Comparison of ENCODE assay signal across 20 cellular contexts in genomic region chr2:176813526-176814179, GRCh38.
"Had no signal": no experiment of that assay in that cellular context is flagged by ENCODE, and none has a peak within 500 bp of the region (broad histone marks: within the 10 kb centered on the region; RNA-seq: fewer than 3 reads in every experiment).

No MANE protein-coding gene starts in this region.

- H3K36me3 Mint-ChIP-seq: activated naive CD4-positive, alpha-beta T cell treated with anti-CD3 and anti-CD28 coated beads, Interleukin-2, amount 50 U/mL, for 24 hours; brain; naive thymus-derived CD8-positive, alpha-beta T cell; stimulated activated naive B cell treated with anti-CD40 and anti-IgM and Interleukin-4, amounts not matched to agents 10 μg/mL and 1 μg/mL and 100 μg/mL, for 72 hours had no signal

- H3K4me3 ChIP-seq: gastrocnemius medialis, lung, prostate gland, sigmoid colon, transverse colon had no signal

- H3K9me3 Mint-ChIP-seq: activated naive CD4-positive, alpha-beta T cell treated with anti-CD3 and anti-CD28 coated beads, Interleukin-2, amount 50 U/mL, for 24 hours; brain; central memory CD8-positive, alpha-beta T cell; effector memory CD8-positive, alpha-beta T cell; naive thymus-derived CD8-positive, alpha-beta T cell; stimulated activated naive B cell treated with anti-CD40 and anti-IgM and Interleukin-4, amounts not matched to agents 10 μg/mL and 1 μg/mL and 100 μg/mL, for 72 hours had no signal

- H3K36me3 ChIP-seq: gastrocnemius medialis, prostate gland, sigmoid colon, transverse colon had no signal

- H3K9me3 ChIP-seq: gastrocnemius medialis, prostate gland, sigmoid colon, transverse colon had no signal

- DNase-seq: activated T-cell treated with anti-CD3 and anti-CD28 coated beads, Interleukin-2, amount 50 U/mL, for 1 hour; amniotic stem cell; cortex of kidney; effector memory CD8-positive, alpha-beta T cell; gastrocnemius medialis; hippocampal formation; left cardiac atrium; naive thymus-derived CD8-positive, alpha-beta T cell; nucleus accumbens; sigmoid colon; stimulated activated CD4-positive, alpha-beta T cell treated with anti-CD3 and anti-CD28 coated beads, Interleukin-2, amount 100 ng/mL, for 24 hours; stimulated activated naive B cell treated with anti-CD40 and anti-IgM and Interleukin-4, amounts not matched to agents 10 μg/mL and 1 μg/mL and 100 μg/mL, for 72 hours; transverse colon had no signal

- H3K4me1 ChIP-seq: transverse colon had no signal

- H3K27ac Mint-ChIP-seq: activated naive CD4-positive, alpha-beta T cell treated with anti-CD3 and anti-CD28 coated beads, Interleukin-2, amount 50 U/mL, for 24 hours; effector memory CD8-positive, alpha-beta T cell; stimulated activated naive B cell treated with anti-CD40 and anti-IgM and Interleukin-4, amounts not matched to agents 10 μg/mL and 1 μg/mL and 100 μg/mL, for 72 hours had no signal

- H3K27me3 Mint-ChIP-seq: activated naive CD4-positive, alpha-beta T cell treated with anti-CD3 and anti-CD28 coated beads, Interleukin-2, amount 50 U/mL, for 24 hours; central memory CD8-positive, alpha-beta T cell; effector memory CD8-positive, alpha-beta T cell; naive thymus-derived CD8-positive, alpha-beta T cell had no signal

- H3K27ac ChIP-seq: epithelial cell of prostate, gastrocnemius medialis, prostate gland, sigmoid colon, transverse colon had no signal

- ATAC-seq: activated CD4-positive, CD25-positive, alpha-beta regulatory T cell treated with anti-CD3 and anti-CD28 coated beads, Interleukin-2, amount 50 U/mL, for 24 hours; effector memory CD8-positive, alpha-beta T cell; gastrocnemius medialis; naive thymus-derived CD8-positive, alpha-beta T cell; stimulated activated naive B cell treated with anti-CD40 and anti-IgM and Interleukin-4, amounts not matched to agents 10 μg/mL and 1 μg/mL and 100 μg/mL, for 72 hours had no signal

- H3K4me3 Mint-ChIP-seq: activated naive CD4-positive, alpha-beta T cell treated with anti-CD3 and anti-CD28 coated beads, Interleukin-2, amount 50 U/mL, for 24 hours; brain; central memory CD8-positive, alpha-beta T cell; stimulated activated naive B cell treated with anti-CD40 and anti-IgM and Interleukin-4, amounts not matched to agents 10 μg/mL and 1 μg/mL and 100 μg/mL, for 72 hours had no signal

- H3K27me3 ChIP-seq: gastrocnemius medialis, sigmoid colon, transverse colon had no signal
